Comparison of ENCODE assay signal across 1 cellular context in the genomic region with DNA sequence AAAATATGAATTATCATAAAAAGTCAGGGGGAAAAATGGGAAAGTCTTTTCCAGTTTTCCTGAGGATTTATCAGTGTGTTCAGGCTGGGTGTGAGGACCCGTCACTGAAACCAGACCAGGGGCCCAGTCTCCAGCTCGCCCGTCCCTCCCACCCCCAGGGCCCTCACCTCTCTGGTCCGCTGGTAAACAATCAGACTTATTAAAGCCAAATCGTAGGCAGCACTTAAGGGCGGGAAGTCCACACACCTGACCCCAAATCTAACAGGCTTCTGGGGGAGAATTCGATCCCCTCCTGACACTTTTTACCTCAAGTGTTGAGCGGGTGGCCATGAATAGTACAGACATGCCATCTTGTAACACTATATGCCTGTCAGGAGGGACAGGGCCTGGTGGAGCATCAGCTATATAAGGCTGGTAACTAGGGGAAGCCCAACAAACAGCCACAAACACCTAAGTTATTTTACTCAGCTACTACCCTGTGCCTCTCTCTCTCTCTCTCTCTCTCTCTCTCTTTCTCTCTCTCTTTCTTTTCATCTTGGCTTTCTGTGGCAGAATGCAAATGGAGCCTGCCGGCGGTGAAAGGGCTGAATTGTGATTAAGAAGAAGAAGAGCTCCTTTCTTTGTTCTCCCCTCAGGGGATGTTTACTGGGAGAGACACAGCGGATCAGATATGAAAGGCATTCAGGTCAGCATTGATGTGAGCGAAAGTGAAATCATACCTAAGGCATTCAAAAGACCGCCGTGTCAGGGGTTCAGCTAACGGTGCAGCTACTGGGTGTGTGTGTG.
TF ChIP-seq lines count a peak whose summit lies in the region.

No MANE protein-coding gene starts in this region.

TF ChIP-seq in K562, 482 proteins besides CTCF, POLR2A, EP300 and RAD21 (continued from another document):
- TF ChIP-seq ZNF318 (IDR thresholded peaks at IDR 0.05; ENCODE audit: borderline replicate concordance in 1 of 2, low read depth in 1 of 2): 0 out of 4 replicates have a peak, but pooled peaks of 1 of the 2 experiments have one; percentile 12
